In genomic region chr2:99762714-99763113, GRCh38 we compare ENCODE assay signal across 29 cellular contexts.
"Had no signal": no experiment of that assay in that cellular context is flagged by ENCODE, and none has a peak within 500 bp of the region (broad histone marks: within the 10 kb centered on the region; RNA-seq: fewer than 3 reads in every experiment).

No MANE protein-coding gene starts in this region.

- H3K4me3 ChIP-seq: ascending aorta, breast epithelium, SK-N-MC had no signal

- H3K9me3 ChIP-seq: ascending aorta, breast epithelium had no signal

- H3K4me3 Mint-ChIP-seq: activated CD4-positive, alpha-beta memory T cell treated with anti-CD3 and anti-CD28 coated beads, Interleukin-2, amount 10 ng/mL, durations not matched to agents 7 days and 5 days; activated CD8-positive, alpha-beta memory T cell treated with anti-CD3 and anti-CD28 coated beads, Interleukin-2, amount 10 ng/mL, durations not matched to agents 7 days and 5 days; activated naive CD8-positive, alpha-beta T cell treated with anti-CD3 and anti-CD28 coated beads for 36 hours had no signal

- ATAC-seq: activated CD8-positive, alpha-beta memory T cell treated with anti-CD3 and anti-CD28 coated beads, Interleukin-2, amount 10 ng/mL, durations not matched to agents 7 days and 5 days had no signal

- H3K27ac ChIP-seq: ascending aorta, breast epithelium, SK-N-MC, WERI-Rb-1 had no signal

- H3K27ac Mint-ChIP-seq: activated CD4-positive, alpha-beta memory T cell treated with anti-CD3 and anti-CD28 coated beads, Interleukin-2, amount 10 ng/mL, durations not matched to agents 7 days and 5 days; activated CD8-positive, alpha-beta memory T cell treated with anti-CD3 and anti-CD28 coated beads, Interleukin-2, amount 10 ng/mL, durations not matched to agents 7 days and 5 days; activated naive CD8-positive, alpha-beta T cell treated with anti-CD3 and anti-CD28 coated beads for 36 hours had no signal

- H3K27me3 ChIP-seq: ascending aorta, breast epithelium had no signal

- H3K4me1 ChIP-seq: ascending aorta, breast epithelium had no signal

- H3K4me1 Mint-ChIP-seq: activated naive CD8-positive, alpha-beta T cell treated with anti-CD3 and anti-CD28 coated beads for 36 hours had no signal

- H3K9me3 Mint-ChIP-seq: activated CD4-positive, alpha-beta memory T cell treated with anti-CD3 and anti-CD28 coated beads, Interleukin-2, amount 10 ng/mL, durations not matched to agents 7 days and 5 days; activated naive CD8-positive, alpha-beta T cell treated with anti-CD3 and anti-CD28 coated beads for 36 hours had no signal

- DNase-seq: activated CD4-positive, alpha-beta memory T cell treated with anti-CD3 and anti-CD28 coated beads, Interleukin-2, amount 10 ng/mL, durations not matched to agents 7 days and 5 days; activated CD4-positive, alpha-beta T cell treated with anti-CD3 and anti-CD28 coated beads for 1 hour; activated CD4-positive, alpha-beta T cell treated with anti-CD3 and anti-CD28 coated beads for 48 hours; activated CD4-positive, CD25-positive, alpha-beta regulatory T cell; activated CD8-positive, alpha-beta memory T cell treated with anti-CD3 and anti-CD28 coated beads for 24 hours; activated CD8-positive, alpha-beta memory T cell treated with anti-CD3 and anti-CD28 coated beads, Interleukin-2, amount 10 ng/mL, durations not matched to agents 7 days and 5 days; activated CD8-positive, alpha-beta memory T cell treated with anti-CD3 and anti-CD28 coated beads, Interleukin-2, amount 50 U/mL, for 48 hours; activated effector memory CD4-positive, alpha-beta T cell treated with Interleukin-2 at 50 U/mL for 16 hours; activated naive CD4-positive, alpha-beta T cell treated with anti-CD3 and anti-CD28 coated beads, Interleukin-2, amount 50 U/mL, for 16 hours; activated naive CD8-positive, alpha-beta T cell treated with anti-CD3 and anti-CD28 coated beads for 36 hours; activated T-cell treated with anti-CD3 and anti-CD28 coated beads, Interleukin-2, amount 50 U/mL, for 48 hours; amygdala; caudate nucleus; cerebellar nuclear complex; NCI-H1048; NCI-H1105 treated with DMSO at 0.1 percent for 48 hours; NCI-H1436; NCI-H1694; NCI-H1930; NCI-H2081 treated with DMSO at 0.1 percent for 48 hours; NCI-H226; NCI-H524 treated with DMSO at 0.1 percent for 48 hours; NCI-H748 treated with DMSO at 0.1 percent for 48 hours; Right ventricle myocardium superior; T1000; WERI-Rb-1 had no signal

- H3K36me3 ChIP-seq: ascending aorta, breast epithelium, WERI-Rb-1 had no signal

- H3K36me3 Mint-ChIP-seq: activated CD8-positive, alpha-beta memory T cell treated with anti-CD3 and anti-CD28 coated beads, Interleukin-2, amount 10 ng/mL, durations not matched to agents 7 days and 5 days; activated naive CD8-positive, alpha-beta T cell treated with anti-CD3 and anti-CD28 coated beads for 36 hours had no signal
